ENCODE assay signal across 10 cellular contexts in genomic region chr19:12952488-12953455, GRCh38. TPM values are rescaled to one million over a fixed set of nuclear protein-coding genes. Genes with fewer than 3 reads are reported as not detected.
A peak's percentile ranks its signal among the peaks of the same experiment; 100 is the strongest.
DNase-seq lines count a peak whose midpoint lies in the region; ATAC-seq, FAIRE-seq and TF ChIP-seq lines count a peak whose summit lies in the region.
"Had no signal": no experiment of that assay in that cellular context is flagged by ENCODE, and none has a peak within 500 bp of the region (broad histone marks: within the 10 kb centered on the region; RNA-seq: fewer than 3 reads in every experiment).

No MANE protein-coding gene starts in this region.

- no peaks in the 10 kb centered on the region for H3K9me3 Mint-ChIP-seq in activated CD4-positive, alpha-beta T cell treated with anti-CD3 and anti-CD28 coated beads, Interleukin-2, amount 10 ng/mL, durations not matched to agents 24 days and 14 days
- H3K9me3 Mint-ChIP-seq: CD4-positive, CD25-positive, alpha-beta regulatory T cell had no signal

- peaks cover 0 to 67% (median 22%) of the 10 kb centered on the region in 3 donors for H3K4me1 ChIP-seq in gastroesophageal sphincter
- peaks cover 30% of the 10 kb centered on the region for H3K4me1 ChIP-seq in mucosa of descending colon (ENCODE audit: low read depth)
- H3K4me1 ChIP-seq in kidney (ENCODE audit: control insufficient read depth in 1 of 2, insufficient read depth in 1 of 2, low read depth in 1 of 2, low read length in 2 of 2), result peaks cover 0 to 10% of the 10 kb centered on the region in 2 donors

- no peak for ATAC-seq in gastroesophageal sphincter
- no peak for ATAC-seq in mucosa of descending colon

- TF ChIP-seq EP300 in gastroesophageal sphincter (IDR thresholded peaks at IDR 0.05), result no peak

- H3K27me3 ChIP-seq in gastroesophageal sphincter, result no peaks in the 10 kb centered on the region

- H3K4me3 ChIP-seq in gastroesophageal sphincter, result no peak overlapping the region
- H3K4me3 ChIP-seq in mucosa of descending colon, result no peak overlapping the region
- H3K4me3 ChIP-seq in kidney (ENCODE audit: low read length in 2 of 2), result no peak overlapping the region

- H3K27ac Mint-ChIP-seq in activated CD4-positive, alpha-beta T cell treated with anti-CD3 and anti-CD28 coated beads, Interleukin-2, amount 10 ng/mL, durations not matched to agents 24 days and 14 days, result peak overlapping the region; percentile 25

- no peak for TF ChIP-seq POLR2A in gastroesophageal sphincter (IDR thresholded peaks at IDR 0.05)

- H3K4me3 Mint-ChIP-seq in activated CD4-positive, alpha-beta T cell treated with anti-CD3 and anti-CD28 coated beads, Interleukin-2, amount 10 ng/mL, durations not matched to agents 24 days and 14 days, result no peak overlapping the region

- no peaks in the 10 kb centered on the region for H3K27me3 Mint-ChIP-seq in activated CD4-positive, alpha-beta T cell treated with anti-CD3 and anti-CD28 coated beads, Interleukin-2, amount 10 ng/mL, durations not matched to agents 24 days and 14 days
- H3K27me3 Mint-ChIP-seq: CD4-positive, CD25-positive, alpha-beta regulatory T cell had no signal

- intact Hi-C loops in activated CD4-positive, alpha-beta T cell treated with anti-CD3 and anti-CD28 coated beads, Interleukin-2, amount 10 ng/mL, durations not matched to agents 24 days and 14 days (cut with micrococcal nuclease), result no loop called here
- intact Hi-C loops in mucosa of descending colon (cut with DNase I, micrococcal nuclease) (no loop called here), kidney (cut with DNase I) (no loop called here)

- H3K36me3 ChIP-seq in gastroesophageal sphincter (peaks cover 0 to 74% of the 10 kb centered on the region in 2 donors), mucosa of descending colon (ENCODE audit: low read depth) (peaks cover 8% of the 10 kb centered on the region), kidney (ENCODE audit: control insufficient read depth in 1 of 2, insufficient read depth in 2 of 2, low read length in 2 of 2) (peaks cover 22 to 36% of the 10 kb centered on the region in 2 donors)

- H3K36me3 Mint-ChIP-seq in activated CD4-positive, alpha-beta T cell treated with anti-CD3 and anti-CD28 coated beads, Interleukin-2, amount 10 ng/mL, durations not matched to agents 24 days and 14 days (ENCODE audit: low read depth), result peaks cover 62% of the 10 kb centered on the region

- TF ChIP-seq CTCF in gastroesophageal sphincter (IDR thresholded peaks at IDR 0.05) (no peak), mucosa of descending colon (IDR thresholded peaks at IDR 0.05) (no peak), GM20000 (IDR thresholded peaks at IDR 0.05; ENCODE audit: extremely low read depth, missing control alignments) (no peak), kidney (IDR thresholded peaks at IDR 0.05; ENCODE audit: borderline replicate concordance, extremely low read depth, insufficient read depth) (no peak)

- no peak overlapping the region for H3K9ac ChIP-seq in kidney (ENCODE audit: low read length in 2 of 2)

- FAIRE-seq in kidney (lab: Jason Lieb, UNC), result no peak

- 6 to 19% methylated on average over 5 to 13 of the region's 18 CpGs for WGBS in gastroesophageal sphincter (ENCODE audit: low coverage in 1 of 2), 2 donors

- no peaks in the 10 kb centered on the region for H3K9me3 ChIP-seq in gastroesophageal sphincter
- H3K9me3 ChIP-seq in mucosa of descending colon, result no peaks in the 10 kb centered on the region
- H3K9me3 ChIP-seq in kidney (ENCODE audit: control insufficient read depth in 1 of 2, low read length in 2 of 2), result no peaks in the 10 kb centered on the region

- H3K27ac ChIP-seq in gastroesophageal sphincter (peak overlapping the region in 3 of 4 donors; percentile 44 to 71 (median 68)), kidney (ENCODE audit: low read depth in 2 of 2, low read length in 2 of 2) (no peak overlapping the region)

- no peak for DNase-seq in activated CD4-positive, alpha-beta T cell treated with anti-CD3 and anti-CD28 coated beads, Interleukin-2, amount 10 ng/mL, durations not matched to agents 24 days and 14 days
- no peak for DNase-seq in activated CD4-positive, alpha-beta T cell treated with anti-CD3 and anti-CD28 coated beads for 48 hours
- peak; percentile 48 to 65 for DNase-seq in SW 1271 (lab: John Stamatoyannopoulos, UW)
- peak; percentile 88 for DNase-seq in stromal cell of bone marrow (ENCODE audit: low read depth)
- DNase-seq in mucosa of descending colon, result no peak
- DNase-seq in GM20000 (ENCODE audit: low spot score), result no peak
- DNase-seq in kidney, result no peak
- DNase-seq: CD4-positive, CD25-positive, alpha-beta regulatory T cell had no signal

- H3K4me1 Mint-ChIP-seq in activated CD4-positive, alpha-beta T cell treated with anti-CD3 and anti-CD28 coated beads, Interleukin-2, amount 10 ng/mL, durations not matched to agents 24 days and 14 days, result peaks cover 27% of the 10 kb centered on the region

RNA-seq across cellular contexts. Expression of gene GADD45GIP1, which starts 4.3 kb away (rescaled TPM):
- 32.4 and 34.4 TPM in 2 replicates for total RNA-seq in activated CD4-positive, alpha-beta T cell treated with anti-CD3 and anti-CD28 coated beads, Interleukin-2, amount 10 ng/mL, durations not matched to agents 24 days and 14 days
- total RNA-seq in gastroesophageal sphincter, result 10 to 100 TPM; 32.2 to 43.6 (median 36.9) TPM
- total RNA-seq in mucosa of descending colon, result 10 to 100 TPM in 2 of 3 donors, 1 to 10 TPM in 1; 10.0 to 16.4 (median 14.1) TPM
- 18.4 TPM for total RNA-seq in kidney
- polyA plus RNA-seq in kidney (ENCODE audit: insufficient read depth, low read depth, low replicate concordance), result 71.3 TPM

RNA-seq across cellular contexts. Expression of gene RAD23A, which starts 7.1 kb away (rescaled TPM):
- total RNA-seq in activated CD4-positive, alpha-beta T cell treated with anti-CD3 and anti-CD28 coated beads, Interleukin-2, amount 10 ng/mL, durations not matched to agents 24 days and 14 days, result 208 and 212 TPM in 2 replicates
- total RNA-seq in gastroesophageal sphincter (100 to 1,000 TPM; 133 to 219 (median 158) TPM), mucosa of descending colon (100 to 1,000 TPM in 1 of 3 donors, 10 to 100 TPM in 2; 76.4 to 117 (median 81.4) TPM), kidney (79.2 TPM)
- polyA plus RNA-seq in kidney (ENCODE audit: insufficient read depth, low read depth, low replicate concordance), result 105 TPM

RNA-seq across cellular contexts. Expression of gene CALR, which starts 14.4 kb away (rescaled TPM):
- 987 and 994 TPM in 2 replicates for total RNA-seq in activated CD4-positive, alpha-beta T cell treated with anti-CD3 and anti-CD28 coated beads, Interleukin-2, amount 10 ng/mL, durations not matched to agents 24 days and 14 days
- total RNA-seq in gastroesophageal sphincter, result 100 to 1,000 TPM; 218 to 410 (median 280) TPM
- total RNA-seq in mucosa of descending colon, result 100 to 1,000 TPM; 433 to 945 (median 637) TPM
- 1,087 TPM for total RNA-seq in kidney
- polyA plus RNA-seq in kidney (ENCODE audit: insufficient read depth, low read depth, low replicate concordance), result 1,037 TPM

RNA-seq across cellular contexts. Expression of gene DAND5, which starts 16.6 kb away (rescaled TPM):
- 0.12 TPM in 1 of 2 replicates, not detected in the other for total RNA-seq in activated CD4-positive, alpha-beta T cell treated with anti-CD3 and anti-CD28 coated beads, Interleukin-2, amount 10 ng/mL, durations not matched to agents 24 days and 14 days
- under 1 TPM in 1 of 4 donors, not detected in 3; 0.35 TPM for total RNA-seq in gastroesophageal sphincter
- 1 to 10 TPM in 1 of 3 donors, under 1 TPM in 1, not detected in 1; 0.34 to 1.1 TPM for total RNA-seq in mucosa of descending colon
- not detected for total RNA-seq in kidney
- not detected for polyA plus RNA-seq in kidney (ENCODE audit: insufficient read depth, low read depth, low replicate concordance)
- total RNA-seq: CD4-positive, CD25-positive, alpha-beta regulatory T cell; NCI-H460 had no signal
- polyA plus RNA-seq: CD4-positive, CD25-positive, alpha-beta regulatory T cell had no signal

RNA-seq across cellular contexts. Expression of gene FARSA, which starts 19.3 kb away (rescaled TPM):
- 202 and 208 TPM in 2 replicates for total RNA-seq in activated CD4-positive, alpha-beta T cell treated with anti-CD3 and anti-CD28 coated beads, Interleukin-2, amount 10 ng/mL, durations not matched to agents 24 days and 14 days
- total RNA-seq in gastroesophageal sphincter (10 to 100 TPM; 32.2 to 36.1 (median 33.2) TPM), mucosa of descending colon (10 to 100 TPM; 44.1 to 54.0 (median 48.1) TPM), kidney (48.0 TPM)
- polyA plus RNA-seq in kidney (ENCODE audit: insufficient read depth, low read depth, low replicate concordance), result 58.2 TPM

Comparison
In these comparisons a context has a peak if more than half of its experiments do, and no peak if none do; other contexts are left out.
1. DNase-seq: peak in SW 1271 (2 of 2) and stromal cell of bone marrow (single experiment); none in activated CD4-positive, alpha-beta T cell treated with anti-CD3 and anti-CD28 coated beads, Interleukin-2, amount 10 ng/mL, durations not matched to agents 24 days and 14 days (single experiment), activated CD4-positive, alpha-beta T cell treated with anti-CD3 and anti-CD28 coated beads for 48 hours (single experiment), mucosa of descending colon (0 of 3), GM20000 (single experiment) and kidney (single experiment).
2. H3K27ac ChIP-seq: peak in gastroesophageal sphincter (3 of 4); none in kidney (0 of 2).